In the genomic region with DNA sequence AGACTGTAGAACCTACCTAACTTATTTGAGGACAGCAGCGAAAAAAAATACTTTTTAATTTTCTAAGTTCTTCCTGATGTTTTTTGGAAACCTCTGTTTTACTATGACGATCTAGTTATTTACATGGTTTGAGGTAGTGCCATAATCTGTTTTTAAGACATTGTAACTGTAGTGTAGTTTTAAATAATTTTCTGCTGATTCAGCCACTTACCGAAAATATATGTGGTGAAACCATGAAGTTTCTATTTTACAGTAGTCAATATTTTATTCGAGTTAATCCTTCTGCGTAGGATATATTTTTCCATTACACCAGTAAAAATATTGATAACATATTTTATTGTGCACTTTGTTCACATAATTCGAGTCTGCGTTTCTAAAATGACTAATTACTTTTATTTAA, we compare ENCODE assay signal across 15 cellular contexts.
A peak's percentile ranks its signal among the peaks of the same experiment; 100 is the strongest.
DNase-seq lines count a peak whose midpoint lies in the region; ATAC-seq and TF ChIP-seq lines count a peak whose summit lies in the region.
"Had no signal": no experiment of that assay in that cellular context is flagged by ENCODE, and none has a peak within 500 bp of the region (broad histone marks: within the 10 kb centered on the region; RNA-seq: fewer than 3 reads in every experiment).

No MANE protein-coding gene starts in this region.

- no peak for DNase-seq in right atrium auricular region (ENCODE audit: low spot score)
- DNase-seq in left cardiac atrium: no peak
- DNase-seq in MM.1S: peak; percentile 63
- DNase-seq in glutamatergic neuron: no peak
- no peak for DNase-seq in smooth muscle cell (lab: John Stamatoyannopoulos, UW; ENCODE audit: unreplicated experiment)
- no peak for DNase-seq in NCI-H82 treated with DMSO at 0.1 percent for 48 hours (lab: John Stamatoyannopoulos, UW; ENCODE audit: unreplicated experiment)
- no peak for DNase-seq in RPMI8226
- DNase-seq: CD8-positive, alpha-beta memory T cell; KG1; NCI-H2107; NCI-H524 treated with DMSO at 0.1 percent for 48 hours had no signal

- H3K27ac Mint-ChIP-seq in glutamatergic neuron (ENCODE audit: unreplicated experiment): no peak overlapping the region
- H3K27ac Mint-ChIP-seq: HFFc6 had no signal

- no peaks in the 10 kb centered on the region for H3K79me2 ChIP-seq in MM.1S (ENCODE audit: low read length)
- no peaks in the 10 kb centered on the region for H3K79me2 ChIP-seq in smooth muscle cell (ENCODE audit: low read depth)

- H3F3A ChIP-seq in MM.1S (ENCODE audit: insufficient read depth, low read length) (peaks cover 31% of the 10 kb centered on the region), smooth muscle cell (ENCODE audit: low read depth) (peaks cover 5% of the 10 kb centered on the region)

- no peaks in the 10 kb centered on the region for H3K9me3 ChIP-seq in right atrium auricular region
- H3K9me3 ChIP-seq in MM.1S (replicated peaks; ENCODE audit: insufficient read depth, low read length): no peaks in the 10 kb centered on the region
- no peaks in the 10 kb centered on the region for H3K9me3 ChIP-seq in smooth muscle cell (replicated peaks; ENCODE audit: low read depth)
- H3K9me3 ChIP-seq: SJSA1 had no signal

- WGBS in smooth muscle cell (ENCODE audit: low lambda C conversion rate): 83% methylated on average over 7 of the region's 7 CpGs

- H3K4me2 ChIP-seq in MM.1S (ENCODE audit: low read depth, low read length) (peak overlapping the region; percentile 61), smooth muscle cell (peak overlapping the region; percentile 93)
- H3K4me2 ChIP-seq: BLaER1 treated with 17β-estradiol and CSF1 and Interleukin-3, amounts not matched to agents 10 nM and 100 nM had no signal

- H3K27me3 ChIP-seq in right atrium auricular region (peaks cover 0 to 11% of the 10 kb centered on the region in 2 donors), MM.1S (replicated peaks; ENCODE audit: insufficient read depth, low read length) (no peaks in the 10 kb centered on the region), smooth muscle cell (ENCODE audit: low read depth) (peaks cover 100% of the 10 kb centered on the region)
- H3K27me3 ChIP-seq: BLaER1 treated with 17β-estradiol and CSF1 and Interleukin-3, amounts not matched to agents 10 nM and 100 nM had no signal

- H3K9me3 Mint-ChIP-seq in glutamatergic neuron (ENCODE audit: unreplicated experiment): peaks cover 6% of the 10 kb centered on the region
- H3K9me3 Mint-ChIP-seq: HFFc6 had no signal

- H3K9me2 ChIP-seq in MM.1S (replicated peaks; ENCODE audit: insufficient read depth, low read length): no peaks in the 10 kb centered on the region

- H3K4me1 ChIP-seq in right atrium auricular region (peaks cover 0 to 15% of the 10 kb centered on the region in 2 donors), MM.1S (ENCODE audit: low read length) (peaks cover 20% of the 10 kb centered on the region), smooth muscle cell (ENCODE audit: low read depth) (peaks cover 16% of the 10 kb centered on the region)
- H3K4me1 ChIP-seq: BLaER1 treated with 17β-estradiol and CSF1 and Interleukin-3, amounts not matched to agents 10 nM and 100 nM had no signal

- TF ChIP-seq CTCF in right atrium auricular region (IDR thresholded peaks at IDR 0.05) (no peak), MM.1S (IDR thresholded peaks at IDR 0.05; ENCODE audit: low read length) (no peak), glutamatergic neuron (IDR thresholded peaks at IDR 0.05; ENCODE audit: partially characterized antibody, unreplicated experiment) (no peak), smooth muscle cell (IDR thresholded peaks at IDR 0.05; ENCODE audit: borderline replicate concordance, insufficient read depth, poor library complexity, severe bottlenecking) (no peak)

- H2AFZ ChIP-seq in MM.1S (ENCODE audit: low read length) (peak overlapping the region; percentile 35), smooth muscle cell (ENCODE audit: low read depth) (no peak overlapping the region)

- H3K27ac ChIP-seq in right atrium auricular region (peak overlapping the region; percentile 86 to 97), MM.1S (ENCODE audit: low read length) (peak overlapping the region; percentile 96; the same call in 1 of the 2 replicates), smooth muscle cell (ENCODE audit: low read depth) (no peak overlapping the region)
- H3K27ac ChIP-seq: BLaER1 treated with 17β-estradiol and CSF1 and Interleukin-3, amounts not matched to agents 10 nM and 100 nM; SJSA1 had no signal

- H3K4me3 Mint-ChIP-seq in glutamatergic neuron (ENCODE audit: unreplicated experiment): peak overlapping the region; percentile 89

- peak overlapping the region in 1 of 2 donors; percentile 51 for H3K4me3 ChIP-seq in right atrium auricular region
- H3K4me3 ChIP-seq in MM.1S (ENCODE audit: low read length): peak overlapping the region; percentile 82
- H3K4me3 ChIP-seq in smooth muscle cell: no peak overlapping the region
- H3K4me3 ChIP-seq: BLaER1 treated with 17β-estradiol and CSF1 and Interleukin-3, amounts not matched to agents 10 nM and 100 nM had no signal

- peaks cover 12% of the 10 kb centered on the region for H3K4me1 Mint-ChIP-seq in glutamatergic neuron (ENCODE audit: low read depth, unreplicated experiment)

- no peak for ATAC-seq in left cardiac atrium
- ATAC-seq in HG02623 (IDR thresholded peaks at IDR 0.05; ENCODE audit: unreplicated experiment): no peak

- H4K20me1 ChIP-seq in MM.1S (ENCODE audit: insufficient read depth, low read length) (no peaks in the 10 kb centered on the region), smooth muscle cell (ENCODE audit: low read depth) (no peaks in the 10 kb centered on the region)
- H4K20me1 ChIP-seq: BLaER1 treated with 17β-estradiol and CSF1 and Interleukin-3, amounts not matched to agents 10 nM and 100 nM had no signal

- H3K36me3 Mint-ChIP-seq in glutamatergic neuron (ENCODE audit: unreplicated experiment): no peaks in the 10 kb centered on the region
- H3K36me3 Mint-ChIP-seq: CD8-positive, alpha-beta memory T cell had no signal

- peaks cover 10% of the 10 kb centered on the region for H3K27me3 Mint-ChIP-seq in glutamatergic neuron (ENCODE audit: unreplicated experiment)

- H3K36me3 ChIP-seq in right atrium auricular region (no peaks in the 10 kb centered on the region), MM.1S (replicated peaks; ENCODE audit: insufficient read depth, low read length) (no peaks in the 10 kb centered on the region), smooth muscle cell (ENCODE audit: low read depth) (no peaks in the 10 kb centered on the region)
- H3K36me3 ChIP-seq: BLaER1 treated with 17β-estradiol and CSF1 and Interleukin-3, amounts not matched to agents 10 nM and 100 nM; SJSA1 had no signal

- H3K9ac ChIP-seq in MM.1S (ENCODE audit: low read length) (peak overlapping the region; percentile 96), smooth muscle cell (ENCODE audit: low read depth) (no peak overlapping the region)
- H3K9ac ChIP-seq: BLaER1 treated with 17β-estradiol and CSF1 and Interleukin-3, amounts not matched to agents 10 nM and 100 nM had no signal

- intact Hi-C loops in left cardiac atrium (cut with DNase I): loop anchor here in 1 of 2 donors (10.0 kb wide), 2 partner anchors 269 to 639 kb away; no protein-coding TSS in a partner anchor
